Comparison of ENCODE assay signal across 2 cellular contexts in the genomic region with DNA sequence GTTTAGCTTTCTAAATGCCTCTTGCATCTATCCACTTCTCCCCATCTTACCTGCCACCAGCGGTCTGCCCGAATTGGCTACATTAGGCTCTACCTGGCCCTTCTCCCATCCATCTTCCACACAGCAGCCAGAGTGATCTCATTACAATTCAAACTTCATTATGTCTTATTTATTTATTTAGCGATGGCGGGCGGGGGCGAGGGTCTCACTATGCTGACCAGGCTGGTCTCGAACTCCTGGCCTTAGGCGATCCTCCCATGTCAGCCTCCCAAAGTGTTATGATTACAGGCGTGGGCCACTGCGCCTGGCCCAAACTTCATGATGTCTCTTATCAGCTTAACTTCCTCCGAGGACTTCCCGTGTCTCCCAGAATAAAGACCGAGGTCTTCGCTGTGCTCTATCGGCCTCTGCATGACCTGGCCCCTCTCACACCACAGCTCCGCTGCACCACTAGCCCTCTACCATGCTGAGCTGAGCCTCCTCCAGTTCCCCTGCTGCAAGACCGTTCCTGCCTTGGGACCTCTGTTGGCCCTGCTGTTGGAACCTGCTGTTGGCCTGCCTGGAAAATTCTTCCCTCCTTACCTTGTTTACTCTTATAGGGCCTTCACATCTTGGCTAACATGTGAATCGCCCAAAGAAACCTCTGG.
TF ChIP-seq lines count a peak whose summit lies in the region.

No MANE protein-coding gene starts in this region.

TF ChIP-seq in GM23338, 12 proteins besides CTCF, POLR2A, EP300 and RAD21 (continues in another document):
- TF ChIP-seq, protein P1, sequence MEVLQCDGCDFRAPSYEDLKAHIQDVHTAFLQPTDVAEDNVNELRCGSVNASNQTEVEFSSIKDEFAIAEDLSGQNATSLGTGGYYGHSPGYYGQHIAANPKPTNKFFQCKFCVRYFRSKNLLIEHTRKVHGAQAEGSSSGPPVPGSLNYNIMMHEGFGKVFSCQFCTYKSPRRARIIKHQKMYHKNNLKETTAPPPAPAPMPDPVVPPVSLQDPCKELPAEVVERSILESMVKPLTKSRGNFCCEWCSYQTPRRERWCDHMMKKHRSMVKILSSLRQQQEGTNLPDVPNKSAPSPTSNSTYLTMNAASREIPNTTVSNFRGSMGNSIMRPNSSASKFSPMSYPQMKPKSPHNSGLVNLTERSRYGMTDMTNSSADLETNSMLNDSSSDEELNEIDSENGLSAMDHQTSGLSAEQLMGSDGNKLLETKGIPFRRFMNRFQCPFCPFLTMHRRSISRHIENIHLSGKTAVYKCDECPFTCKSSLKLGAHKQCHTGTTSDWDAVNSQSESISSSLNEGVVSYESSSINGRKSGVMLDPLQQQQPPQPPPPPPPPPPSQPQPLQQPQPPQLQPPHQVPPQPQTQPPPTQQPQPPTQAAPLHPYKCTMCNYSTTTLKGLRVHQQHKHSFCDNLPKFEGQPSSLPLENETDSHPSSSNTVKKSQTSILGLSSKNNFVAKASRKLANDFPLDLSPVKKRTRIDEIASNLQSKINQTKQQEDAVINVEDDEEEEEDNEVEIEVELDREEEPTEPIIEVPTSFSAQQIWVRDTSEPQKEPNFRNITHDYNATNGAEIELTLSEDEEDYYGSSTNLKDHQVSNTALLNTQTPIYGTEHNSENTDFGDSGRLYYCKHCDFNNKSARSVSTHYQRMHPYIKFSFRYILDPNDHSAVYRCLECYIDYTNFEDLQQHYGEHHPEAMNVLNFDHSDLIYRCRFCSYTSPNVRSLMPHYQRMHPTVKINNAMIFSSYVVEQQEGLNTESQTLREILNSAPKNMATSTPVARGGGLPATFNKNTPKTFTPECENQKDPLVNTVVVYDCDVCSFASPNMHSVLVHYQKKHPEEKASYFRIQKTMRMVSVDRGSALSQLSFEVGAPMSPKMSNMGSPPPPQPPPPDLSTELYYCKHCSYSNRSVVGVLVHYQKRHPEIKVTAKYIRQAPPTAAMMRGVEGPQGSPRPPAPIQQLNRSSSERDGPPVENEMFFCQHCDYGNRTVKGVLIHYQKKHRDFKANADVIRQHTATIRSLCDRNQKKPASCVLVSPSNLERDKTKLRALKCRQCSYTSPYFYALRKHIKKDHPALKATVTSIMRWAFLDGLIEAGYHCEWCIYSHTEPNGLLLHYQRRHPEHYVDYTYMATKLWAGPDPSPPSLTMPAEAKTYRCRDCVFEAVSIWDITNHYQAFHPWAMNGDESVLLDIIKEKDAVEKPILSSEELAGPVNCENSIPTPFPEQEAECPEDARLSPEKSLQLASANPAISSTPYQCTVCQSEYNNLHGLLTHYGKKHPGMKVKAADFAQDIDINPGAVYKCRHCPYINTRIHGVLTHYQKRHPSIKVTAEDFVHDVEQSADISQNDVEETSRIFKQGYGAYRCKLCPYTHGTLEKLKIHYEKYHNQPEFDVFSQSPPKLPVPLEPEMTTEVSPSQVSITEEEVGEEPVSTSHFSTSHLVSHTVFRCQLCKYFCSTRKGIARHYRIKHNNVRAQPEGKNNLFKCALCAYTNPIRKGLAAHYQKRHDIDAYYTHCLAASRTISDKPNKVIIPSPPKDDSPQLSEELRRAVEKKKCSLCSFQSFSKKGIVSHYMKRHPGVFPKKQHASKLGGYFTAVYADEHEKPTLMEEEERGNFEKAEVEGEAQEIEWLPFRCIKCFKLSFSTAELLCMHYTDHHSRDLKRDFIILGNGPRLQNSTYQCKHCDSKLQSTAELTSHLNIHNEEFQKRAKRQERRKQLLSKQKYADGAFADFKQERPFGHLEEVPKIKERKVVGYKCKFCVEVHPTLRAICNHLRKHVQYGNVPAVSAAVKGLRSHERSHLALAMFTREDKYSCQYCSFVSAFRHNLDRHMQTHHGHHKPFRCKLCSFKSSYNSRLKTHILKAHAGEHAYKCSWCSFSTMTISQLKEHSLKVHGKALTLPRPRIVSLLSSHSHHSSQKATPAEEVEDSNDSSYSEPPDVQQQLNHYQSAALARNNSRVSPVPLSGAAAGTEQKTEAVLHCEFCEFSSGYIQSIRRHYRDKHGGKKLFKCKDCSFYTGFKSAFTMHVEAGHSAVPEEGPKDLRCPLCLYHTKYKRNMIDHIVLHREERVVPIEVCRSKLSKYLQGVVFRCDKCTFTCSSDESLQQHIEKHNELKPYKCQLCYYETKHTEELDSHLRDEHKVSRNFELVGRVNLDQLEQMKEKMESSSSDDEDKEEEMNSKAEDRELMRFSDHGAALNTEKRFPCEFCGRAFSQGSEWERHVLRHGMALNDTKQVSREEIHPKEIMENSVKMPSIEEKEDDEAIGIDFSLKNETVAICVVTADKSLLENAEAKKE (CRISPR knock-in tag; IDR thresholded peaks at IDR 0.05): no peak
- no peak for TF ChIP-seq EZH2phosphoT487 (IDR thresholded peaks at IDR 0.05; ENCODE audit: unreplicated experiment)
- no peak for TF ChIP-seq POLR2AphosphoS5 (IDR thresholded peaks at IDR 0.05; ENCODE audit: low read depth)
- no peak for TF ChIP-seq JUNB (IDR thresholded peaks at IDR 0.05; ENCODE audit: unreplicated experiment)
- TF ChIP-seq STAT1 (IDR thresholded peaks at IDR 0.05; ENCODE audit: unreplicated experiment): no peak
- TF ChIP-seq ZNF114 (CRISPR knock-in tag; IDR thresholded peaks at IDR 0.05): no peak
- TF ChIP-seq, protein P2, sequence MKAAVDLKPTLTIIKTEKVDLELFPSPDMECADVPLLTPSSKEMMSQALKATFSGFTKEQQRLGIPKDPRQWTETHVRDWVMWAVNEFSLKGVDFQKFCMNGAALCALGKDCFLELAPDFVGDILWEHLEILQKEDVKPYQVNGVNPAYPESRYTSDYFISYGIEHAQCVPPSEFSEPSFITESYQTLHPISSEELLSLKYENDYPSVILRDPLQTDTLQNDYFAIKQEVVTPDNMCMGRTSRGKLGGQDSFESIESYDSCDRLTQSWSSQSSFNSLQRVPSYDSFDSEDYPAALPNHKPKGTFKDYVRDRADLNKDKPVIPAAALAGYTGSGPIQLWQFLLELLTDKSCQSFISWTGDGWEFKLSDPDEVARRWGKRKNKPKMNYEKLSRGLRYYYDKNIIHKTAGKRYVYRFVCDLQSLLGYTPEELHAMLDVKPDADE (IDR thresholded peaks at IDR 0.05): no peak
- no peak for TF ChIP-seq ZNF331 (CRISPR knock-in tag; IDR thresholded peaks at IDR 0.05; ENCODE audit: low read depth)
- no peak for TF ChIP-seq EZH2 (IDR thresholded peaks at IDR 0.05; ENCODE audit: low read depth, unreplicated experiment)

TF ChIP-seq in H1, 55 proteins besides CTCF, POLR2A, EP300 and RAD21:
- TF ChIP-seq SP2 (IDR thresholded peaks at IDR 0.05; ENCODE audit: low read length) (no peak), KDM1A (IDR thresholded peaks at IDR 0.05; ENCODE audit: borderline replicate concordance, low read length) (no peak), SRF (IDR thresholded peaks at IDR 0.05; ENCODE audit: low read depth, low read length) (no peak), POLR2AphosphoS5 (IDR thresholded peaks at IDR 0.05; ENCODE audit: low read depth, low read length) (peak; percentile 59; the same call in 1 of the 2 replicates), GABPA (IDR thresholded peaks at IDR 0.05; ENCODE audit: borderline replicate concordance, insufficient read depth, low read length) (no peak), BRCA1 (IDR thresholded peaks at IDR 0.05; ENCODE audit: low read depth, low read length) (no peak), TBP (IDR thresholded peaks at IDR 0.05; ENCODE audit: low read depth, low read length) (0 out of 2 replicates have a peak, but pooled peaks have one; percentile 13), YY1 (IDR thresholded peaks at IDR 0.05; ENCODE audit: low read depth, low read length) (no peak), CBX5 (IDR thresholded peaks at IDR 0.05; ENCODE audit: low read depth, low read length) (no peak), CHD1 (IDR thresholded peaks at IDR 0.05; ENCODE audit: low read depth, low read length) (no peak)
- TF ChIP-seq, protein P3, sequence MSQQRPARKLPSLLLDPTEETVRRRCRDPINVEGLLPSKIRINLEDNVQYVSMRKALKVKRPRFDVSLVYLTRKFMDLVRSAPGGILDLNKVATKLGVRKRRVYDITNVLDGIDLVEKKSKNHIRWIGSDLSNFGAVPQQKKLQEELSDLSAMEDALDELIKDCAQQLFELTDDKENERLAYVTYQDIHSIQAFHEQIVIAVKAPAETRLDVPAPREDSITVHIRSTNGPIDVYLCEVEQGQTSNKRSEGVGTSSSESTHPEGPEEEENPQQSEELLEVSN (IDR thresholded peaks at IDR 0.05): no peak
- TF ChIP-seq, protein P4, sequence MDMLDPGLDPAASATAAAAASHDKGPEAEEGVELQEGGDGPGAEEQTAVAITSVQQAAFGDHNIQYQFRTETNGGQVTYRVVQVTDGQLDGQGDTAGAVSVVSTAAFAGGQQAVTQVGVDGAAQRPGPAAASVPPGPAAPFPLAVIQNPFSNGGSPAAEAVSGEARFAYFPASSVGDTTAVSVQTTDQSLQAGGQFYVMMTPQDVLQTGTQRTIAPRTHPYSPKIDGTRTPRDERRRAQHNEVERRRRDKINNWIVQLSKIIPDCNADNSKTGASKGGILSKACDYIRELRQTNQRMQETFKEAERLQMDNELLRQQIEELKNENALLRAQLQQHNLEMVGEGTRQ (IDR thresholded peaks at IDR 0.05; ENCODE audit: low read length): no peak
